19 cellular contexts compared by ENCODE assay signal in the genomic region with DNA sequence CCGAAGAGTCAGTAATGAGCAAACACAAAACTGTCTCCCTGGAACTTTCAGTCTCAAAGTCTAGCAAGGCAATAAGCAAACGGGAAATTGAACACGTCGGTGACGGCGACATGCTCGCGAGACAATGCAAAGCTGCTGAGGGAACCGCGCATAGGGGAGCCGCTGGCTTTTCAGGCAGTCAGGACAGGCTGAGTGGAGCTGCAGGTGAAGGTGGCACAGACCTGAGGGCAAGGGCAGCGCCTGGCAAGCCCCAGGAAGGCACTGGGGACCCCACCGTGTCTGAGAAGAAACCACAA. TPM values are rescaled to one million over a fixed set of nuclear protein-coding genes. Genes with fewer than 3 reads are reported as not detected.
DNase-seq lines count a peak whose midpoint lies in the region; ATAC-seq and TF ChIP-seq lines count a peak whose summit lies in the region.
"Had no signal": no experiment of that assay in that cellular context is flagged by ENCODE, and none has a peak within 500 bp of the region (broad histone marks: within the 10 kb centered on the region; RNA-seq: fewer than 3 reads in every experiment).

No MANE protein-coding gene starts in this region.

- ATAC-seq in gastrocnemius medialis (no peak), HG03442 (IDR thresholded peaks at IDR 0.05; ENCODE audit: unreplicated experiment) (no peak), PC-3 (no peak), GM18517 (IDR thresholded peaks at IDR 0.05; ENCODE audit: unreplicated experiment) (no peak)
- ATAC-seq: activated CD8-positive, alpha-beta T cell treated with anti-CD3 and anti-CD28 coated beads for 36 hours; activated T-cell treated with anti-CD3 and anti-CD28 coated beads, Interleukin-2, amount 50 U/mL, for 4 hours; effector memory CD8-positive, alpha-beta T cell; left colon; Panc1 had no signal

- in situ Hi-C loops in gastrocnemius medialis (cut with MboI; ENCODE audit: low sequenced_read_pairs in 4 of 4) = no loop called here

- POLR2A ChIA-PET in PC-3 (lab: Charles Lee; ENCODE audit: unreplicated experiment) = no interaction called here

- no peak overlapping the region for H3K4me2 ChIP-seq in PC-3 (ENCODE audit: low read length)
- H3K4me2 ChIP-seq: KMS-11 had no signal

- peaks cover 9% of the 10 kb centered on the region for H3F3A ChIP-seq in PC-3 (ENCODE audit: low read length, unreplicated experiment)

- no peak overlapping the region for H3K4me3 ChIP-seq in gastrocnemius medialis
- H3K4me3 ChIP-seq in PC-3 (ENCODE audit: low read length) = no peak overlapping the region
- H3K4me3 ChIP-seq: prostate gland, suprapubic skin had no signal

- BruUV-seq in PC-3 (replicated peaks; lab: Mats Ljungman, UMichigan) = no TSS peak

- TF ChIP-seq CTCF in C4-2B (conservative IDR thresholded peaks at IDR 0.05) = no peak
- TF ChIP-seq CTCF in gastrocnemius medialis (IDR thresholded peaks at IDR 0.05 in 4 of 5, conservative IDR thresholded peaks at IDR 0.05 in 1 of 5) = no peak
- TF ChIP-seq CTCF in PC-3 (conservative IDR thresholded peaks at IDR 0.05; ENCODE audit: low read depth, low read length) = no peak

- H2AFZ ChIP-seq in PC-3 (ENCODE audit: low read length) = no peak overlapping the region

- intact Hi-C loops in gastrocnemius medialis (cut with DNase I; ENCODE audit: low total_unique reads) = loop anchor here (10.0 kb wide), 1 partner anchor 365 kb away; the partner anchor contains the start of gene NOC2L
- intact Hi-C loops in PC-3 (cut with micrococcal nuclease) = no loop called here

- peaks cover 0 to 29% of the 10 kb centered on the region in 2 donors for H3K36me3 ChIP-seq in gastrocnemius medialis
- H3K36me3 ChIP-seq in PC-3 (ENCODE audit: low read depth, low read length) = peaks cover 32% of the 10 kb centered on the region

- peaks cover 29% of the 10 kb centered on the region for H4K20me1 ChIP-seq in PC-3 (ENCODE audit: low read length)

- CTCF ChIA-PET in PC-3 (lab: Charles Lee) = no interaction called here

- 0 out of 2 replicates have a peak, but pooled peaks have one; percentile 0 for TF ChIP-seq POLR2A in Raji (IDR thresholded peaks at IDR 0.05; ENCODE audit: insufficient read depth, low read depth, low read length)
- TF ChIP-seq POLR2A in gastrocnemius medialis (IDR thresholded peaks at IDR 0.05) = no peak

- H3K9ac ChIP-seq in PC-3 (ENCODE audit: low read length) = no peak overlapping the region
- H3K9ac ChIP-seq: KMS-11 had no signal

- H3K79me2 ChIP-seq in PC-3 (ENCODE audit: low read length) = peaks cover 81% of the 10 kb centered on the region

- no peak for DNase-seq in gastrocnemius medialis
- no peak for DNase-seq in PC-3
- DNase-seq: activated B cell treated with CpG ODN at 0.5 μM for 24 hours; activated CD8-positive, alpha-beta T cell treated with anti-CD3 and anti-CD28 coated beads for 36 hours; activated T-cell treated with anti-CD3 and anti-CD28 coated beads, Interleukin-2, amount 50 U/mL, for 4 hours; effector memory CD8-positive, alpha-beta T cell; left colon; NCI-H1930; NCI-H345; small intestine; stimulated activated CD4-positive, alpha-beta T cell treated with anti-CD3 and anti-CD28 coated beads, Interleukin-2, amount 100 ng/mL, for 48 hours had no signal

- H3K27me3 ChIP-seq in gastrocnemius medialis (no peaks in the 10 kb centered on the region), PC-3 (ENCODE audit: low read length) (no peaks in the 10 kb centered on the region)
- H3K27me3 ChIP-seq: suprapubic skin had no signal

- H3K4me1 ChIP-seq in gastrocnemius medialis (peaks cover 42 to 50% of the 10 kb centered on the region in 2 donors), PC-3 (ENCODE audit: insufficient read depth, low read length) (peaks cover 40% of the 10 kb centered on the region)

- no peaks in the 10 kb centered on the region for H3K9me2 ChIP-seq in PC-3 (replicated peaks; ENCODE audit: low read length)

- peak overlapping the region; percentile 69; the same call in 1 of the 2 replicates for H3K27ac ChIP-seq in C4-2B
- peak overlapping the region; percentile 5 to 91 (median 80) for H3K27ac ChIP-seq in gastrocnemius medialis
- no peak overlapping the region for H3K27ac ChIP-seq in PC-3 (ENCODE audit: low read length)
- H3K27ac ChIP-seq: KMS-11 had no signal

- H3K9me3 ChIP-seq in gastrocnemius medialis = no peaks in the 10 kb centered on the region
- H3K9me3 ChIP-seq in PC-3 (ENCODE audit: low read length) = no peaks in the 10 kb centered on the region
- H3K9me3 ChIP-seq: prostate gland, suprapubic skin had no signal

RNA-seq across cellular contexts. Expression of gene INTS11, which starts 4.9 kb away (rescaled TPM):
- total RNA-seq in gastrocnemius medialis (10 to 100 TPM; 74.0 to 94.4 (median 84.7) TPM), PC-3 (2014; rRNA removed) (254 and 324 TPM in 2 replicates)

RNA-seq across cellular contexts. Expression of gene CPTP, which starts 5.0 kb away (rescaled TPM):
- total RNA-seq in gastrocnemius medialis = 10 to 100 TPM; 22.7 to 64.9 (median 34.0) TPM
- 141 and 168 TPM in 2 replicates for total RNA-seq in PC-3 (2014; rRNA removed)

RNA-seq across cellular contexts. Expression of gene PUSL1, which starts 11.2 kb away (rescaled TPM):
- total RNA-seq in gastrocnemius medialis = 10 to 100 TPM in 2 of 4 donors, 1 to 10 TPM in 2; 6.2 to 13.1 (median 9.5) TPM
- 132 and 142 TPM in 2 replicates for total RNA-seq in PC-3 (2014; rRNA removed)

RNA-seq across cellular contexts. Expression of gene TAS1R3, which starts 11.5 kb away (rescaled TPM):
- total RNA-seq in gastrocnemius medialis (under 1 TPM in 2 of 4 donors, not detected in 2; 0.20 to 0.44 TPM), PC-3 (2014; rRNA removed) (1.9 and 4.3 TPM in 2 replicates)

RNA-seq across cellular contexts. Expression of gene ACAP3, which starts 11.9 kb away (rescaled TPM):
- total RNA-seq in gastrocnemius medialis (10 to 100 TPM; 18.4 to 31.9 (median 25.8) TPM), PC-3 (2014; rRNA removed) (116 and 178 TPM in 2 replicates)
